1 cellular context compared by ENCODE assay signal in the genomic region with DNA sequence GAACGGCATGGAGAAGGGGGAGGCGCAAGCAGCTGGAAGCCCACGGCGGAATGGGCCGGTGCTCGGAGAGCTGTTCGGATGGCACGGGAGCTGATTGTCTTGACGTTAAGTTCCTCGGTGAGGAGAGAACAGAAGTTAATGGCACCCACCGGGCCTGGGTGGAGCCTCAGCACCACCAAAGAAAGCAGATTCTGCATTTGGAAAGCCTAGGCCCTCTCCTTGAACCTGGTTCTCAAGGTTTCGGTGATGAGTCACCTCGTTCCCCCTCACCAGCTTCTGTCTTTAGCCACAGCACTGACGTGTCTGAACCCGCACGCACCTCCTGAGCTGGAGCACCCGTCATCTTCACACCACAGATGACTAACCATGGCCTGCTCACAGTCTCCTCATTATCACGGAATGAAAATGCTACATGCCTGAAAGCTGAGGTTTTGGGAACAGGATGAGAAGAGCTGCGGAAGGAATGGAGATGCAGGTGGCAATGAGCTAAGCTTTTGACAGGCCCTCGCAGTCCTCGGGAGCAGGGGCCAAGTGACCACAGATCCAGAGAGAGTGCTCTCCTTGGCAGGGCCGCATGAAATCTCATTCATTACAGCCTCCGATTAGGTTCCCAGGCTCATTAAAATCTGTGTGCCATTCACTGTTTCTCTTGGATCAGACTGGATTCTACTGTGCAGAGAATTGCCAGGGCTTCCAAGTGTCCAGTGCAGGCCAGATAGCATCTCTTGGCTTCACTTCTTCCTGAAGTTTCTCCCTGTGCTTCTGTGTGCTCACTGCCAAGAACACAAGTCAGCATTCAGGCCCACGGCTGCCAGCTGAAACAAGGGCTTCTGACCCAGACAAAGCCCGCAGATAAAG.
TF ChIP-seq lines count a peak whose summit lies in the region.

No MANE protein-coding gene starts in this region.

TF ChIP-seq in K562, 482 proteins besides CTCF, POLR2A, EP300 and RAD21 (continued from another document and continues in another):
- TF ChIP-seq, protein P1, sequence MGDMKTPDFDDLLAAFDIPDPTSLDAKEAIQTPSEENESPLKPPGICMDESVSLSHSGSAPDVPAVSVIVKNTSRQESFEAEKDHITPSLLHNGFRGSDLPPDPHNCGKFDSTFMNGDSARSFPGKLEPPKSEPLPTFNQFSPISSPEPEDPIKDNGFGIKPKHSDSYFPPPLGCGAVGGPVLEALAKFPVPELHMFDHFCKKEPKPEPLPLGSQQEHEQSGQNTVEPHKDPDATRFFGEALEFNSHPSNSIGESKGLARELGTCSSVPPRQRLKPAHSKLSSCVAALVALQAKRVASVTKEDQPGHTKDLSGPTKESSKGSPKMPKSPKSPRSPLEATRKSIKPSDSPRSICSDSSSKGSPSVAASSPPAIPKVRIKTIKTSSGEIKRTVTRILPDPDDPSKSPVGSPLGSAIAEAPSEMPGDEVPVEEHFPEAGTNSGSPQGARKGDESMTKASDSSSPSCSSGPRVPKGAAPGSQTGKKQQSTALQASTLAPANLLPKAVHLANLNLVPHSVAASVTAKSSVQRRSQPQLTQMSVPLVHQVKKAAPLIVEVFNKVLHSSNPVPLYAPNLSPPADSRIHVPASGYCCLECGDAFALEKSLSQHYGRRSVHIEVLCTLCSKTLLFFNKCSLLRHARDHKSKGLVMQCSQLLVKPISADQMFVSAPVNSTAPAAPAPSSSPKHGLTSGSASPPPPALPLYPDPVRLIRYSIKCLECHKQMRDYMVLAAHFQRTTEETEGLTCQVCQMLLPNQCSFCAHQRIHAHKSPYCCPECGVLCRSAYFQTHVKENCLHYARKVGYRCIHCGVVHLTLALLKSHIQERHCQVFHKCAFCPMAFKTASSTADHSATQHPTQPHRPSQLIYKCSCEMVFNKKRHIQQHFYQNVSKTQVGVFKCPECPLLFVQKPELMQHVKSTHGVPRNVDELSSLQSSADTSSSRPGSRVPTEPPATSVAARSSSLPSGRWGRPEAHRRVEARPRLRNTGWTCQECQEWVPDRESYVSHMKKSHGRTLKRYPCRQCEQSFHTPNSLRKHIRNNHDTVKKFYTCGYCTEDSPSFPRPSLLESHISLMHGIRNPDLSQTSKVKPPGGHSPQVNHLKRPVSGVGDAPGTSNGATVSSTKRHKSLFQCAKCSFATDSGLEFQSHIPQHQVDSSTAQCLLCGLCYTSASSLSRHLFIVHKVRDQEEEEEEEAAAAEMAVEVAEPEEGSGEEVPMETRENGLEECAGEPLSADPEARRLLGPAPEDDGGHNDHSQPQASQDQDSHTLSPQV (IDR thresholded peaks at IDR 0.05), result no peak
- TF ChIP-seq SAFB (IDR thresholded peaks at IDR 0.05; ENCODE audit: borderline replicate concordance, low read depth, low read length) (no peak), GATA2 (CRISPR knock-in tag; IDR thresholded peaks at IDR 0.05) (no peak), ESRRA (IDR thresholded peaks at IDR 0.05; ENCODE audit: borderline replicate concordance, low read depth) (peak; percentile 53), PHTF2 (CRISPR knock-in tag; IDR thresholded peaks at IDR 0.05) (no peak), ZNF583 (CRISPR knock-in tag; IDR thresholded peaks at IDR 0.05) (no peak), SP1 (CRISPR knock-in tag; IDR thresholded peaks at IDR 0.05) (no peak), PHF21A (IDR thresholded peaks at IDR 0.05; ENCODE audit: borderline replicate concordance, low read depth) (no peak), GTF2A2 (tag; IDR thresholded peaks at IDR 0.05) (no peak), ZNF165 (CRISPR knock-in tag; IDR thresholded peaks at IDR 0.05; ENCODE audit: borderline replicate concordance) (no peak), RBM14 (IDR thresholded peaks at IDR 0.05; ENCODE audit: borderline replicate concordance, insufficient read depth, low read depth, low read length) (no peak), HNRNPUL1 (IDR thresholded peaks at IDR 0.05; ENCODE audit: low read length) (no peak), CEBPB (tag; IDR thresholded peaks at IDR 0.05) (no peak), ZNF584 (CRISPR knock-in tag; IDR thresholded peaks at IDR 0.05; ENCODE audit: low read depth) (no peak), PTTG1 (tag; IDR thresholded peaks at IDR 0.05; ENCODE audit: low read depth) (no peak), ZNF507 (tag; conservative IDR thresholded peaks at IDR 0.05) (no peak), ZNF551 (CRISPR knock-in tag; IDR thresholded peaks at IDR 0.05) (no peak), ZNF766 (CRISPR knock-in tag; conservative IDR thresholded peaks at IDR 0.05) (no peak)
- TF ChIP-seq, protein P2, sequence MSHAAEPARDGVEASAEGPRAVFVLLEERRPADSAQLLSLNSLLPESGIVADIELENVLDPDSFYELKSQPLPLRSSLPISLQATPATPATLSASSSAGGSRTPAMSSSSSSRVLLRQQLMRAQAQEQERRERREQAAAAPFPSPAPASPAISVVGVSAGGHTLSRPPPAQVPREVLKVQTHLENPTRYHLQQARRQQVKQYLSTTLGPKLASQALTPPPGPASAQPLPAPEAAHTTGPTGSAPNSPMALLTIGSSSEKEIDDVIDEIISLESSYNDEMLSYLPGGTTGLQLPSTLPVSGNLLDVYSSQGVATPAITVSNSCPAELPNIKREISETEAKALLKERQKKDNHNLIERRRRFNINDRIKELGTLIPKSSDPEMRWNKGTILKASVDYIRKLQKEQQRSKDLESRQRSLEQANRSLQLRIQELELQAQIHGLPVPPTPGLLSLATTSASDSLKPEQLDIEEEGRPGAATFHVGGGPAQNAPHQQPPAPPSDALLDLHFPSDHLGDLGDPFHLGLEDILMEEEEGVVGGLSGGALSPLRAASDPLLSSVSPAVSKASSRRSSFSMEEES (CRISPR knock-in tag; IDR thresholded peaks at IDR 0.05), result no peak
- TF ChIP-seq, protein P3, sequence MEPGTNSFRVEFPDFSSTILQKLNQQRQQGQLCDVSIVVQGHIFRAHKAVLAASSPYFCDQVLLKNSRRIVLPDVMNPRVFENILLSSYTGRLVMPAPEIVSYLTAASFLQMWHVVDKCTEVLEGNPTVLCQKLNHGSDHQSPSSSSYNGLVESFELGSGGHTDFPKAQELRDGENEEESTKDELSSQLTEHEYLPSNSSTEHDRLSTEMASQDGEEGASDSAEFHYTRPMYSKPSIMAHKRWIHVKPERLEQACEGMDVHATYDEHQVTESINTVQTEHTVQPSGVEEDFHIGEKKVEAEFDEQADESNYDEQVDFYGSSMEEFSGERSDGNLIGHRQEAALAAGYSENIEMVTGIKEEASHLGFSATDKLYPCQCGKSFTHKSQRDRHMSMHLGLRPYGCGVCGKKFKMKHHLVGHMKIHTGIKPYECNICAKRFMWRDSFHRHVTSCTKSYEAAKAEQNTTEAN (CRISPR knock-in tag; IDR thresholded peaks at IDR 0.05), result no peak
- TF ChIP-seq, protein P4, sequence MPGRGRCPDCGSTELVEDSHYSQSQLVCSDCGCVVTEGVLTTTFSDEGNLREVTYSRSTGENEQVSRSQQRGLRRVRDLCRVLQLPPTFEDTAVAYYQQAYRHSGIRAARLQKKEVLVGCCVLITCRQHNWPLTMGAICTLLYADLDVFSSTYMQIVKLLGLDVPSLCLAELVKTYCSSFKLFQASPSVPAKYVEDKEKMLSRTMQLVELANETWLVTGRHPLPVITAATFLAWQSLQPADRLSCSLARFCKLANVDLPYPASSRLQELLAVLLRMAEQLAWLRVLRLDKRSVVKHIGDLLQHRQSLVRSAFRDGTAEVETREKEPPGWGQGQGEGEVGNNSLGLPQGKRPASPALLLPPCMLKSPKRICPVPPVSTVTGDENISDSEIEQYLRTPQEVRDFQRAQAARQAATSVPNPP (IDR thresholded peaks at IDR 0.05; ENCODE audit: borderline replicate concordance, insufficient read depth, insufficient read length), result no peak
- TF ChIP-seq, protein P5, sequence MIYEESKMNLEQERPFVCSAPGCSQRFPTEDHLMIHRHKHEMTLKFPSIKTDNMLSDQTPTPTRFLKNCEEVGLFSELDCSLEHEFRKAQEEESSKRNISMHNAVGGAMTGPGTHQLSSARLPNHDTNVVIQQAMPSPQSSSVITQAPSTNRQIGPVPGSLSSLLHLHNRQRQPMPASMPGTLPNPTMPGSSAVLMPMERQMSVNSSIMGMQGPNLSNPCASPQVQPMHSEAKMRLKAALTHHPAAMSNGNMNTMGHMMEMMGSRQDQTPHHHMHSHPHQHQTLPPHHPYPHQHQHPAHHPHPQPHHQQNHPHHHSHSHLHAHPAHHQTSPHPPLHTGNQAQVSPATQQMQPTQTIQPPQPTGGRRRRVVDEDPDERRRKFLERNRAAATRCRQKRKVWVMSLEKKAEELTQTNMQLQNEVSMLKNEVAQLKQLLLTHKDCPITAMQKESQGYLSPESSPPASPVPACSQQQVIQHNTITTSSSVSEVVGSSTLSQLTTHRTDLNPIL (CRISPR knock-in tag; IDR thresholded peaks at IDR 0.05), result no peak
- TF ChIP-seq, protein P6, sequence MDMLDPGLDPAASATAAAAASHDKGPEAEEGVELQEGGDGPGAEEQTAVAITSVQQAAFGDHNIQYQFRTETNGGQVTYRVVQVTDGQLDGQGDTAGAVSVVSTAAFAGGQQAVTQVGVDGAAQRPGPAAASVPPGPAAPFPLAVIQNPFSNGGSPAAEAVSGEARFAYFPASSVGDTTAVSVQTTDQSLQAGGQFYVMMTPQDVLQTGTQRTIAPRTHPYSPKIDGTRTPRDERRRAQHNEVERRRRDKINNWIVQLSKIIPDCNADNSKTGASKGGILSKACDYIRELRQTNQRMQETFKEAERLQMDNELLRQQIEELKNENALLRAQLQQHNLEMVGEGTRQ (CRISPR knock-in tag; IDR thresholded peaks at IDR 0.05), result no peak
- TF ChIP-seq, protein P7, sequence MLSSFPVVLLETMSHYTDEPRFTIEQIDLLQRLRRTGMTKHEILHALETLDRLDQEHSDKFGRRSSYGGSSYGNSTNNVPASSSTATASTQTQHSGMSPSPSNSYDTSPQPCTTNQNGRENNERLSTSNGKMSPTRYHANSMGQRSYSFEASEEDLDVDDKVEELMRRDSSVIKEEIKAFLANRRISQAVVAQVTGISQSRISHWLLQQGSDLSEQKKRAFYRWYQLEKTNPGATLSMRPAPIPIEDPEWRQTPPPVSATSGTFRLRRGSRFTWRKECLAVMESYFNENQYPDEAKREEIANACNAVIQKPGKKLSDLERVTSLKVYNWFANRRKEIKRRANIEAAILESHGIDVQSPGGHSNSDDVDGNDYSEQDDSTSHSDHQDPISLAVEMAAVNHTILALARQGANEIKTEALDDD (IDR thresholded peaks at IDR 0.05), result no peak
- TF ChIP-seq, protein P8, sequence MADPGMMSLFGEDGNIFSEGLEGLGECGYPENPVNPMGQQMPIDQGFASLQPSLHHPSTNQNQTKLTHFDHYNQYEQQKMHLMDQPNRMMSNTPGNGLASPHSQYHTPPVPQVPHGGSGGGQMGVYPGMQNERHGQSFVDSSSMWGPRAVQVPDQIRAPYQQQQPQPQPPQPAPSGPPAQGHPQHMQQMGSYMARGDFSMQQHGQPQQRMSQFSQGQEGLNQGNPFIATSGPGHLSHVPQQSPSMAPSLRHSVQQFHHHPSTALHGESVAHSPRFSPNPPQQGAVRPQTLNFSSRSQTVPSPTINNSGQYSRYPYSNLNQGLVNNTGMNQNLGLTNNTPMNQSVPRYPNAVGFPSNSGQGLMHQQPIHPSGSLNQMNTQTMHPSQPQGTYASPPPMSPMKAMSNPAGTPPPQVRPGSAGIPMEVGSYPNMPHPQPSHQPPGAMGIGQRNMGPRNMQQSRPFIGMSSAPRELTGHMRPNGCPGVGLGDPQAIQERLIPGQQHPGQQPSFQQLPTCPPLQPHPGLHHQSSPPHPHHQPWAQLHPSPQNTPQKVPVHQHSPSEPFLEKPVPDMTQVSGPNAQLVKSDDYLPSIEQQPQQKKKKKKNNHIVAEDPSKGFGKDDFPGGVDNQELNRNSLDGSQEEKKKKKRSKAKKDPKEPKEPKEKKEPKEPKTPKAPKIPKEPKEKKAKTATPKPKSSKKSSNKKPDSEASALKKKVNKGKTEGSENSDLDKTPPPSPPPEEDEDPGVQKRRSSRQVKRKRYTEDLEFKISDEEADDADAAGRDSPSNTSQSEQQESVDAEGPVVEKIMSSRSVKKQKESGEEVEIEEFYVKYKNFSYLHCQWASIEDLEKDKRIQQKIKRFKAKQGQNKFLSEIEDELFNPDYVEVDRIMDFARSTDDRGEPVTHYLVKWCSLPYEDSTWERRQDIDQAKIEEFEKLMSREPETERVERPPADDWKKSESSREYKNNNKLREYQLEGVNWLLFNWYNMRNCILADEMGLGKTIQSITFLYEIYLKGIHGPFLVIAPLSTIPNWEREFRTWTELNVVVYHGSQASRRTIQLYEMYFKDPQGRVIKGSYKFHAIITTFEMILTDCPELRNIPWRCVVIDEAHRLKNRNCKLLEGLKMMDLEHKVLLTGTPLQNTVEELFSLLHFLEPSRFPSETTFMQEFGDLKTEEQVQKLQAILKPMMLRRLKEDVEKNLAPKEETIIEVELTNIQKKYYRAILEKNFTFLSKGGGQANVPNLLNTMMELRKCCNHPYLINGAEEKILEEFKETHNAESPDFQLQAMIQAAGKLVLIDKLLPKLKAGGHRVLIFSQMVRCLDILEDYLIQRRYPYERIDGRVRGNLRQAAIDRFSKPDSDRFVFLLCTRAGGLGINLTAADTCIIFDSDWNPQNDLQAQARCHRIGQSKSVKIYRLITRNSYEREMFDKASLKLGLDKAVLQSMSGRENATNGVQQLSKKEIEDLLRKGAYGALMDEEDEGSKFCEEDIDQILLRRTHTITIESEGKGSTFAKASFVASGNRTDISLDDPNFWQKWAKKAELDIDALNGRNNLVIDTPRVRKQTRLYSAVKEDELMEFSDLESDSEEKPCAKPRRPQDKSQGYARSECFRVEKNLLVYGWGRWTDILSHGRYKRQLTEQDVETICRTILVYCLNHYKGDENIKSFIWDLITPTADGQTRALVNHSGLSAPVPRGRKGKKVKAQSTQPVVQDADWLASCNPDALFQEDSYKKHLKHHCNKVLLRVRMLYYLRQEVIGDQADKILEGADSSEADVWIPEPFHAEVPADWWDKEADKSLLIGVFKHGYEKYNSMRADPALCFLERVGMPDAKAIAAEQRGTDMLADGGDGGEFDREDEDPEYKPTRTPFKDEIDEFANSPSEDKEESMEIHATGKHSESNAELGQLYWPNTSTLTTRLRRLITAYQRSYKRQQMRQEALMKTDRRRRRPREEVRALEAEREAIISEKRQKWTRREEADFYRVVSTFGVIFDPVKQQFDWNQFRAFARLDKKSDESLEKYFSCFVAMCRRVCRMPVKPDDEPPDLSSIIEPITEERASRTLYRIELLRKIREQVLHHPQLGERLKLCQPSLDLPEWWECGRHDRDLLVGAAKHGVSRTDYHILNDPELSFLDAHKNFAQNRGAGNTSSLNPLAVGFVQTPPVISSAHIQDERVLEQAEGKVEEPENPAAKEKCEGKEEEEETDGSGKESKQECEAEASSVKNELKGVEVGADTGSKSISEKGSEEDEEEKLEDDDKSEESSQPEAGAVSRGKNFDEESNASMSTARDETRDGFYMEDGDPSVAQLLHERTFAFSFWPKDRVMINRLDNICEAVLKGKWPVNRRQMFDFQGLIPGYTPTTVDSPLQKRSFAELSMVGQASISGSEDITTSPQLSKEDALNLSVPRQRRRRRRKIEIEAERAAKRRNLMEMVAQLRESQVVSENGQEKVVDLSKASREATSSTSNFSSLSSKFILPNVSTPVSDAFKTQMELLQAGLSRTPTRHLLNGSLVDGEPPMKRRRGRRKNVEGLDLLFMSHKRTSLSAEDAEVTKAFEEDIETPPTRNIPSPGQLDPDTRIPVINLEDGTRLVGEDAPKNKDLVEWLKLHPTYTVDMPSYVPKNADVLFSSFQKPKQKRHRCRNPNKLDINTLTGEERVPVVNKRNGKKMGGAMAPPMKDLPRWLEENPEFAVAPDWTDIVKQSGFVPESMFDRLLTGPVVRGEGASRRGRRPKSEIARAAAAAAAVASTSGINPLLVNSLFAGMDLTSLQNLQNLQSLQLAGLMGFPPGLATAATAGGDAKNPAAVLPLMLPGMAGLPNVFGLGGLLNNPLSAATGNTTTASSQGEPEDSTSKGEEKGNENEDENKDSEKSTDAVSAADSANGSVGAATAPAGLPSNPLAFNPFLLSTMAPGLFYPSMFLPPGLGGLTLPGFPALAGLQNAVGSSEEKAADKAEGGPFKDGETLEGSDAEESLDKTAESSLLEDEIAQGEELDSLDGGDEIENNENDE (IDR thresholded peaks at IDR 0.05; ENCODE audit: low read depth, low read length), result no peak
